Comparison of ENCODE assay signal across 1 cellular context in the genomic region with DNA sequence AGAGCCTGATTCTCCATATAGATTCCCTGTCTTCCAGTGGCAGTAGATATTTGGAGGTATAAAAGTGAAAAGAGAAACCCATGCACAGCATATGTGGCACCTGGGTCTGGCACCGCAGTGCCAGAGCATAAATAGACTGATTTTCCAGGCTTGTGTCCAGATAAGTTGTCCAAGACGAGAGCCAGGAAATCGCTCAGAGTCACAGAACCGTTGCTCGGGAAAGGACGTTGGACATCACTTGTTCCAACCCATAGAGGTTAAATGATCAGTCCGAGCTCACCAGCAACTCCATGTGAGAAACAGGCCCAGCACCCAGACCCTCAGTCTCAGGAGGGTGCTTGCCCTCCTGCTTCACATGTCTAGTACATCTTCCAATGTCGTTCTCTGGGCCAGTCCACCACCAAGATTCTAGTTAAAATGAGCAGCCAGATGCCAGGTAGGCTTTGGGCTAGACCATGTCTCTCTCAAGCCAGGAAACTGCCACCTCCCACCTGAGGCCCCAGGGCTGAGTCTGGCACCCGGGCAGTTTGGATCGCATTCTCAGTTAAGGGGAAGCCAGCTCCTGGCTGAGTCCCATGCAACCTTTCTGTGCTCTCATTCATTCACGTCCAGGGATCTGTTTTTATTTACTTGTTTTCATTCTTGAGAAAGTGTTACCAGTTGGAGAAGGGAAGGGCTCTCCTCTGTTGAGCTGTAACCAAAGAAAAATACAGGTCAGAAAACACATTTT.
TF ChIP-seq lines count a peak whose summit lies in the region.

No MANE protein-coding gene starts in this region.

TF ChIP-seq in HepG2, 621 proteins besides CTCF, POLR2A, EP300 and RAD21:
- TF ChIP-seq, protein P1, sequence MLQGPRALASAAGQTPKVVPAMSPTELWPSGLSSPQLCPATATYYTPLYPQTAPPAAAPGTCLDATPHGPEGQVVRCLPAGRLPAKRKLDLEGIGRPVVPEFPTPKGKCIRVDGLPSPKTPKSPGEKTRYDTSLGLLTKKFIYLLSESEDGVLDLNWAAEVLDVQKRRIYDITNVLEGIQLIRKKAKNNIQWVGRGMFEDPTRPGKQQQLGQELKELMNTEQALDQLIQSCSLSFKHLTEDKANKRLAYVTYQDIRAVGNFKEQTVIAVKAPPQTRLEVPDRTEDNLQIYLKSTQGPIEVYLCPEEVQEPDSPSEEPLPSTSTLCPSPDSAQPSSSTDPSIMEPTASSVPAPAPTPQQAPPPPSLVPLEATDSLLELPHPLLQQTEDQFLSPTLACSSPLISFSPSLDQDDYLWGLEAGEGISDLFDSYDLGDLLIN (CRISPR knock-in tag; IDR thresholded peaks at IDR 0.05; ENCODE audit: borderline replicate concordance) = no peak
- TF ChIP-seq ZFX (CRISPR knock-in tag; IDR thresholded peaks at IDR 0.05; ENCODE audit: low read depth) (no peak), NR2C2 (CRISPR knock-in tag; IDR thresholded peaks at IDR 0.05; ENCODE audit: borderline replicate concordance) (no peak), MED1 (CRISPR knock-in tag; IDR thresholded peaks at IDR 0.05) (no peak), DPF2 (CRISPR knock-in tag; IDR thresholded peaks at IDR 0.05; ENCODE audit: borderline replicate concordance, low read depth) (no peak), PBX2 (CRISPR knock-in tag; IDR thresholded peaks at IDR 0.05) (no peak), ZNF552 (CRISPR knock-in tag; IDR thresholded peaks at IDR 0.05; ENCODE audit: borderline replicate concordance) (no peak), REXO4 (CRISPR knock-in tag; IDR thresholded peaks at IDR 0.05; ENCODE audit: borderline replicate concordance) (no peak), SMC3 (IDR thresholded peaks at IDR 0.05; ENCODE audit: low read length) (no peak), SMAD1 (CRISPR knock-in tag; IDR thresholded peaks at IDR 0.05; ENCODE audit: borderline replicate concordance, low read depth) (no peak), ZNF382 (CRISPR knock-in tag; IDR thresholded peaks at IDR 0.05; ENCODE audit: borderline replicate concordance) (no peak), ZSCAN9 (CRISPR knock-in tag; IDR thresholded peaks at IDR 0.05; ENCODE audit: borderline replicate concordance) (no peak)
- TF ChIP-seq, protein P2, sequence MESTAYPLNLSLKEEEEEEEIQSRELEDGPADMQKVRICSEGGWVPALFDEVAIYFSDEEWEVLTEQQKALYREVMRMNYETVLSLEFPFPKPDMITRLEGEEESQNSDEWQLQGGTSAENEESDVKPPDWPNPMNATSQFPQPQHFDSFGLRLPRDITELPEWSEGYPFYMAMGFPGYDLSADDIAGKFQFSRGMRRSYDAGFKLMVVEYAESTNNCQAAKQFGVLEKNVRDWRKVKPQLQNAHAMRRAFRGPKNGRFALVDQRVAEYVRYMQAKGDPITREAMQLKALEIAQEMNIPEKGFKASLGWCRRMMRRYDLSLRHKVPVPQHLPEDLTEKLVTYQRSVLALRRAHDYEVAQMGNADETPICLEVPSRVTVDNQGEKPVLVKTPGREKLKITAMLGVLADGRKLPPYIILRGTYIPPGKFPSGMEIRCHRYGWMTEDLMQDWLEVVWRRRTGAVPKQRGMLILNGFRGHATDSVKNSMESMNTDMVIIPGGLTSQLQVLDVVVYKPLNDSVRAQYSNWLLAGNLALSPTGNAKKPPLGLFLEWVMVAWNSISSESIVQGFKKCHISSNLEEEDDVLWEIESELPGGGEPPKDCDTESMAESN (CRISPR knock-in tag; conservative IDR thresholded peaks at IDR 0.05) = no peak
- TF ChIP-seq, protein P3, sequence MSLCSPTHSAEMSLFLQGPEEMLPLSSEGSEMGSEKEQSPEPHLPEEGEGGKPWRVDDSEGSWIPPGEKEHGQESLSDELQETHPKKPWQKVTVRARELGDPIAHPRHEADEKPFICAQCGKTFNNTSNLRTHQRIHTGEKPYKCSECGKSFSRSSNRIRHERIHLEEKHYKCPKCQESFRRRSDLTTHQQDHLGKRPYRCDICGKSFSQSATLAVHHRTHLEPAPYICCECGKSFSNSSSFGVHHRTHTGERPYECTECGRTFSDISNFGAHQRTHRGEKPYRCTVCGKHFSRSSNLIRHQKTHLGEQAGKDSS (CRISPR knock-in tag; IDR thresholded peaks at IDR 0.05; ENCODE audit: borderline replicate concordance, low read depth) = no peak
